Comparison of ENCODE assay signal across 11 cellular contexts in genomic region chr1:40944841-40945430, GRCh38. TPM values are rescaled to one million over a fixed set of nuclear protein-coding genes. Genes with fewer than 3 reads are reported as not detected.
DNase-seq lines count a peak whose midpoint lies in the region; ATAC-seq and TF ChIP-seq lines count a peak whose summit lies in the region.
"Had no signal": no experiment of that assay in that cellular context is flagged by ENCODE, and none has a peak within 500 bp of the region (broad histone marks: within the 10 kb centered on the region; RNA-seq: fewer than 3 reads in every experiment).

No MANE protein-coding gene starts in this region.

- intact Hi-C loops in mucosa of descending colon (cut with DNase I, micrococcal nuclease) = loop anchor here in 1 of 2 donors (5.0 kb wide), 1 partner anchor 83 kb away; the partner anchor contains the start of gene CITED4
- intact Hi-C loops in uterus (cut with DNase I; ENCODE audit: low total_unique reads) = loop anchor here (5.0 kb wide), 1 partner anchor 83 kb away; the partner anchor contains the start of gene CITED4

- peak overlapping the region; percentile 63 for H3K9ac ChIP-seq in adipocyte (ENCODE audit: low read length)
- H3K9ac ChIP-seq in MM.1S (ENCODE audit: low read length) = no peak overlapping the region
- H3K9ac ChIP-seq: KMS-11 had no signal

- no peak overlapping the region for H3K4me3 Mint-ChIP-seq in WTC11

- H3F3A ChIP-seq in MM.1S (ENCODE audit: insufficient read depth, low read length) = no peaks in the 10 kb centered on the region

- CTCF ChIA-PET in WTC11 (lab: Charles Lee) = interaction anchor here (1.1 to 3.4 kb wide), 3 partner anchors 8 to 92 kb away, joined by 5 to 13 read pairs (median 7); partner anchors contain the start of gene CITED4

- no peaks in the 10 kb centered on the region for H4K20me1 ChIP-seq in MM.1S (ENCODE audit: insufficient read depth, low read length)

- no peaks in the 10 kb centered on the region for H3K9me2 ChIP-seq in MM.1S (replicated peaks; ENCODE audit: insufficient read depth, low read length)

- no peak overlapping the region for H3K4me2 ChIP-seq in MM.1S (ENCODE audit: low read depth, low read length)
- H3K4me2 ChIP-seq: KMS-11 had no signal

- H3K4me1 ChIP-seq in adipocyte (ENCODE audit: control insufficient read depth, insufficient read depth, low read length) (peaks cover 39% of the 10 kb centered on the region), mucosa of descending colon (ENCODE audit: low read depth) (peaks cover under 1% of the 10 kb centered on the region), uterus (no peaks in the 10 kb centered on the region), MM.1S (ENCODE audit: low read length) (no peaks in the 10 kb centered on the region)

- H3K9me3 Mint-ChIP-seq in WTC11 = no peaks in the 10 kb centered on the region

- DNase-seq in adipocyte (ENCODE audit: low read depth) (peak; percentile 71), fibroblast of the aortic adventitia (ENCODE audit: low read depth) (peak; percentile 90), mucosa of descending colon (no peak), uterus (peak; percentile 39 to 65), retina (no peak), MM.1S (no peak), WTC11 (ENCODE audit: low spot score) (no peak)
- DNase-seq: activated naive CD4-positive, alpha-beta T cell treated with anti-CD3 and anti-CD28 coated beads, Interleukin-2, amount 50 U/mL, for 16 hours; NCI-H526 had no signal

- H3K4me3 ChIP-seq in adipocyte (ENCODE audit: low read length) (peak overlapping the region; percentile 39), fibroblast of the aortic adventitia (ENCODE audit: low read depth, low read length) (no peak overlapping the region), mucosa of descending colon (no peak overlapping the region), uterus (no peak overlapping the region), MM.1S (ENCODE audit: low read length) (no peak overlapping the region)

- no peaks in the 10 kb centered on the region for H3K36me3 ChIP-seq in adipocyte (ENCODE audit: control insufficient read depth, insufficient read depth, low read length, severe bottlenecking)
- no peaks in the 10 kb centered on the region for H3K36me3 ChIP-seq in mucosa of descending colon (ENCODE audit: low read depth)
- H3K36me3 ChIP-seq in uterus = no peaks in the 10 kb centered on the region
- H3K36me3 ChIP-seq in MM.1S (replicated peaks; ENCODE audit: insufficient read depth, low read length) = no peaks in the 10 kb centered on the region

- POLR2A ChIA-PET in WTC11 (lab: Charles Lee) = no interaction called here

- H3K27ac ChIP-seq in uterus (peak overlapping the region; percentile 91 to 94), MM.1S (ENCODE audit: low read length) (no peak overlapping the region)
- H3K27ac ChIP-seq: KMS-11 had no signal

- no peak for TF ChIP-seq CTCF in fibroblast of the aortic adventitia (IDR thresholded peaks at IDR 0.05; ENCODE audit: insufficient read depth, low read length)
- TF ChIP-seq CTCF in mucosa of descending colon (IDR thresholded peaks at IDR 0.05) = no peak
- no peak for TF ChIP-seq CTCF in uterus (IDR thresholded peaks at IDR 0.05)
- TF ChIP-seq CTCF in MM.1S (IDR thresholded peaks at IDR 0.05; ENCODE audit: low read length) = no peak
- no peak for TF ChIP-seq CTCF in WTC11 (IDR thresholded peaks at IDR 0.05)

- no peaks in the 10 kb centered on the region; the same call in 1 of the 2 replicates for H3K27me3 Mint-ChIP-seq in WTC11 (ENCODE audit: low read depth)

- H2AFZ ChIP-seq in MM.1S (ENCODE audit: low read length) = no peak overlapping the region

- H3K4me1 Mint-ChIP-seq in WTC11 = peaks cover 10% of the 10 kb centered on the region

- H3K27ac Mint-ChIP-seq in WTC11 = no peak overlapping the region

- ATAC-seq in mucosa of descending colon (peak; percentile 52), WTC11 (no peak)
- ATAC-seq: HCT116 had no signal

- no peak for TF ChIP-seq POLR2A in uterus (IDR thresholded peaks at IDR 0.05)

- H3K27me3 ChIP-seq in adipocyte (replicated peaks; ENCODE audit: control insufficient read depth, insufficient read depth, low read length) = no peaks in the 10 kb centered on the region
- no peaks in the 10 kb centered on the region for H3K27me3 ChIP-seq in uterus
- H3K27me3 ChIP-seq in MM.1S (replicated peaks; ENCODE audit: insufficient read depth, low read length) = no peaks in the 10 kb centered on the region

- peaks cover 8% of the 10 kb centered on the region for H3K9me3 ChIP-seq in adipocyte (ENCODE audit: control insufficient read depth, low read length)
- H3K9me3 ChIP-seq in mucosa of descending colon = no peaks in the 10 kb centered on the region
- peaks cover 0 to 10% of the 10 kb centered on the region in 2 donors for H3K9me3 ChIP-seq in uterus
- H3K9me3 ChIP-seq in MM.1S (replicated peaks; ENCODE audit: insufficient read depth, low read length) = no peaks in the 10 kb centered on the region

- no peaks in the 10 kb centered on the region for H3K79me2 ChIP-seq in MM.1S (ENCODE audit: low read length)

- no peaks in the 10 kb centered on the region for H3K36me3 Mint-ChIP-seq in WTC11

TF ChIP-seq in WTC11, 78 proteins besides CTCF, POLR2A, EP300 and RAD21 (continues in another document):
- TF ChIP-seq SMAD4 (CRISPR knock-in tag; IDR thresholded peaks at IDR 0.05) = no peak
- no peak for TF ChIP-seq ZNF423 (CRISPR knock-in tag; IDR thresholded peaks at IDR 0.05)
- TF ChIP-seq IRF2 (CRISPR knock-in tag; IDR thresholded peaks at IDR 0.05; ENCODE audit: borderline replicate concordance, low read depth) = no peak
- TF ChIP-seq ZNF121 (CRISPR knock-in tag; IDR thresholded peaks at IDR 0.05) = no peak
- TF ChIP-seq NFYB (CRISPR knock-in tag; conservative IDR thresholded peaks at IDR 0.05; ENCODE audit: low read depth) = no peak
- TF ChIP-seq FOXP1 (CRISPR knock-in tag; IDR thresholded peaks at IDR 0.05; ENCODE audit: borderline replicate concordance) = no peak
- no peak for TF ChIP-seq FOXJ3 (CRISPR knock-in tag; IDR thresholded peaks at IDR 0.05; ENCODE audit: borderline replicate concordance)
- TF ChIP-seq E2F4 (CRISPR knock-in tag; IDR thresholded peaks at IDR 0.05; ENCODE audit: borderline replicate concordance, low read depth) = no peak
- TF ChIP-seq E2F5 (CRISPR knock-in tag; IDR thresholded peaks at IDR 0.05) = no peak
- TF ChIP-seq EMX1 (CRISPR knock-in tag; IDR thresholded peaks at IDR 0.05) = no peak
- TF ChIP-seq MLX (CRISPR knock-in tag; IDR thresholded peaks at IDR 0.05) = no peak
- no peak for TF ChIP-seq ATF3 (CRISPR knock-in tag; conservative IDR thresholded peaks at IDR 0.05)
- TF ChIP-seq IRF1 (CRISPR knock-in tag; IDR thresholded peaks at IDR 0.05) = no peak

RNA-seq across cellular contexts. Expression of gene CTPS1, which starts 34.6 kb away (rescaled TPM):
- 10.7 and 22.9 TPM in 2 replicates for total RNA-seq in fibroblast of the aortic adventitia (ENCODE audit: low replicate concordance)
- total RNA-seq in mucosa of descending colon = 10 to 100 TPM in 2 of 3 donors, 1 to 10 TPM in 1; 6.5 to 49.1 (median 15.7) TPM
- total RNA-seq in uterus = 10 to 100 TPM; 30.9 to 70.1 (median 51.3) TPM
- 65.7 to 73.4 TPM (median 65.8 TPM) in 3 replicates for total RNA-seq in WTC11 (2021)

Comparison
In these comparisons a context has a peak if more than half of its experiments do, and no peak if none do; other contexts are left out.
1. DNase-seq: peak in adipocyte (single experiment), fibroblast of the aortic adventitia (single experiment) and uterus (2 of 2); none in mucosa of descending colon (0 of 3), retina (single experiment), MM.1S (single experiment) and WTC11 (single experiment).